Comparison of ENCODE assay signal across 13 cellular contexts in the genomic region with DNA sequence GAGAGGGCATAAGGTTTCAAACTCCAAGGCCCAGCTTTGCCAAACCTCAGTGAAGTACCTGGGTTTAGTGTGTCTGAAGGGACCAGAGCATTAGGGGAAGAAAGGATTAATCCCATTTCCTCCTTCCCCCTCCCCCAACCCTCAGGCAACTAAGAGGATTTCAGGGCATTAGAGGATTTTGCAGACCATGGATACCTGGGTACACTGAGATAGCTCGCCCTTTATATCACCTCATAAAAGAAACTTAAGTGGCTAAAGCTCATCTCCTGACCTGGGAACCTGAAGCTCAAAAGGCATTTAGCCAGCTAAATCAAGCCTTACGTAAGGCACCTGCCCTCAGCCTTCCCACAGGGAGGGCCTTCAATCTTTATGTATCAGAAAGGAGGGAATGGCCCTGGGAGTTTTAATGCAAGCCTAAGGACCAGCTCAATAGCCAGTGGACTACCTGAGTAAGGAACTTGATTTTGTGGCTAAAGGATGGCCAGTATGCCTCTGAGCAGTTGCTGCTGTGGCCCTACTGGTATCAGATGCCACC. TPM values are rescaled to one million over a fixed set of nuclear protein-coding genes. Genes with fewer than 3 reads are reported as not detected.
DNase-seq lines count a peak whose midpoint lies in the region; TF ChIP-seq lines count a peak whose summit lies in the region.
"Had no signal": no experiment of that assay in that cellular context is flagged by ENCODE, and none has a peak within 500 bp of the region (broad histone marks: within the 10 kb centered on the region; RNA-seq: fewer than 3 reads in every experiment).

No MANE protein-coding gene starts in this region.

- TF ChIP-seq CTCF in WERI-Rb-1 (IDR thresholded peaks at IDR 0.05; ENCODE audit: low read depth, low read length) (no peak), mammary epithelial cell (conservative IDR thresholded peaks at IDR 0.05 in 1 of 2, IDR thresholded peaks at IDR 0.05 in 1 of 2; ENCODE audit: extremely low read depth in 1 of 2, insufficient read depth in 1 of 2, low read depth in 1 of 2, low read length in 2 of 2) (no peak), prostate gland (IDR thresholded peaks at IDR 0.05) (no peak)

- dilution Hi-C loops in mammary epithelial cell (cut with HindIII; ENCODE audit: low sequenced_read_pairs): no loop called here

- CTCF ChIA-PET in mammary epithelial cell (lab: Charles Lee; ENCODE audit: low non-redundant PET): no interaction called here

- H3K79me2 ChIP-seq in mammary epithelial cell (ENCODE audit: insufficient read depth, low read length): no peaks in the 10 kb centered on the region

- intact Hi-C loops in posterior vena cava (cut with DNase I) (no loop called here), mammary epithelial cell (cut with micrococcal nuclease) (no loop called here), prostate gland (cut with DNase I) (no loop called here)

- no peaks in the 10 kb centered on the region for H4K20me1 ChIP-seq in mammary epithelial cell (ENCODE audit: insufficient read depth, low read length)
- H4K20me1 ChIP-seq: BLaER1 had no signal

- no peak overlapping the region for H3K9ac ChIP-seq in mammary epithelial cell (ENCODE audit: insufficient read depth, low read length)
- H3K9ac ChIP-seq: BLaER1, GM23248 had no signal

- no peak for TF ChIP-seq POLR2A in prostate gland (IDR thresholded peaks at IDR 0.05)

- H3K4me1 ChIP-seq in mammary epithelial cell (ENCODE audit: insufficient read depth, low read length) (peaks cover 7% of the 10 kb centered on the region), prostate gland (replicated peaks) (no peaks in the 10 kb centered on the region)

- BruUV-seq in mammary epithelial cell (replicated peaks; lab: Mats Ljungman, UMichigan): no TSS peak

- H3K4me2 ChIP-seq in mammary epithelial cell (ENCODE audit: insufficient read depth, low read depth, low read length): no peak overlapping the region
- H3K4me2 ChIP-seq: BLaER1 had no signal

- in situ Hi-C loops in mammary epithelial cell (cut with MboI; ENCODE audit: low sequenced_read_pairs in 2 of 2): no loop called here

- DNase-seq in DMS79 (lab: John Stamatoyannopoulos, UW) (peak; percentile 59), NCI-H524 (lab: John Stamatoyannopoulos, UW) (peak; percentile 77 to 81), WERI-Rb-1 (peak; percentile 88), posterior vena cava (ENCODE audit: low spot score) (peak; percentile 11), A172 (ENCODE audit: low spot score) (no peak), dermis blood vessel endothelial cell (no peak), mammary epithelial cell (no peak), prostate gland (ENCODE audit: low spot score) (no peak)
- DNase-seq: DMS 273 treated with DMSO at 0.1 percent for 48 hours, EL, GM23248, H7 had no signal

- 95% methylated on average over 2 of the region's 2 CpGs for WGBS in mammary epithelial cell (ENCODE audit: low coverage, missing lambda C conversion rate)
- WGBS in prostate gland: 83% methylated on average over 2 of the region's 2 CpGs

- H3K4me3 ChIP-seq in WERI-Rb-1 (ENCODE audit: low read depth, low read length) (no peak overlapping the region), mammary epithelial cell (replicated peaks in 1 of 3; ENCODE audit: insufficient read depth in 1 of 3, low read depth in 2 of 3, low read length in 3 of 3) (no peak overlapping the region), prostate gland (no peak overlapping the region)
- H3K4me3 ChIP-seq: BLaER1, GM23248 had no signal

- H3K36me3 ChIP-seq in WERI-Rb-1 (no peaks in the 10 kb centered on the region), mammary epithelial cell (ENCODE audit: insufficient read depth, low read length) (no peaks in the 10 kb centered on the region), prostate gland (no peaks in the 10 kb centered on the region)

- H2AFZ ChIP-seq in mammary epithelial cell (ENCODE audit: low read depth, low read length): no peak overlapping the region
- H2AFZ ChIP-seq: GM23248 had no signal

- H3K9me3 ChIP-seq in WERI-Rb-1 (ENCODE audit: severe bottlenecking) (peaks cover 25% of the 10 kb centered on the region), mammary epithelial cell (replicated peaks; ENCODE audit: insufficient read depth, low read length) (peaks cover 7% of the 10 kb centered on the region), prostate gland (no peaks in the 10 kb centered on the region)

- H3K27me3 ChIP-seq in WERI-Rb-1 (ENCODE audit: insufficient read depth, low read depth, severe bottlenecking): no peaks in the 10 kb centered on the region
- H3K27me3 ChIP-seq in mammary epithelial cell (ENCODE audit: insufficient read depth, low read length): no peaks in the 10 kb centered on the region
- H3K27me3 ChIP-seq in prostate gland (replicated peaks; ENCODE audit: insufficient read depth): no peaks in the 10 kb centered on the region
- H3K27me3 ChIP-seq: BLaER1 had no signal

- H3K27ac ChIP-seq in WERI-Rb-1 (no peak overlapping the region), mammary epithelial cell (ENCODE audit: insufficient read depth, low read depth, low read length) (no peak overlapping the region), prostate gland (no peak overlapping the region)
- H3K27ac ChIP-seq: BLaER1, GM23248 had no signal

RNA-seq across cellular contexts. Expression of a gene that starts 26.4 kb away (rescaled TPM):
- total RNA-seq in posterior vena cava (10 to 100 TPM; 16.7 to 18.2 TPM), dermis blood vessel endothelial cell (21.3 and 22.0 TPM in 2 replicates), mammary epithelial cell (10 to 100 TPM; 16.5 to 23.5 TPM), prostate gland (10 to 100 TPM; 19.8 to 23.9 TPM)
- 31.7 and 44.5 TPM in 2 replicates for total RNA-seq in A172 (2014; rRNA removed; shearing (Covaris generic))
- polyA plus RNA-seq in mammary epithelial cell: 19.3 TPM
- not detected for polyA minus RNA-seq in mammary epithelial cell

RNA-seq across cellular contexts. Expression of a gene that starts 32.6 kb away (rescaled TPM):
- total RNA-seq in posterior vena cava (1 to 10 TPM; 6.9 to 7.3 TPM), dermis blood vessel endothelial cell (15.1 and 16.2 TPM in 2 replicates), mammary epithelial cell (10 to 100 TPM; 13.8 to 16.0 TPM), prostate gland (10 to 100 TPM; 10.3 to 15.1 TPM)
- total RNA-seq in A172 (2014; rRNA removed; shearing (Covaris generic)): 37.8 and 40.1 TPM in 2 replicates
- polyA plus RNA-seq in mammary epithelial cell: 13.7 TPM
- polyA minus RNA-seq in mammary epithelial cell: 2.2 TPM

RNA-seq across cellular contexts. Expression of a gene that starts 32.8 kb away (rescaled TPM):
- 10 to 100 TPM; 27.9 to 29.8 TPM for total RNA-seq in posterior vena cava
- 19.2 and 23.0 TPM in 2 replicates for total RNA-seq in A172 (2014; rRNA removed; shearing (Covaris generic))
- total RNA-seq in dermis blood vessel endothelial cell: 27.5 and 31.0 TPM in 2 replicates
- total RNA-seq in mammary epithelial cell: 10 to 100 TPM; 12.0 to 14.9 TPM
- 5.6 TPM for polyA plus RNA-seq in mammary epithelial cell
- polyA minus RNA-seq in mammary epithelial cell: 0.98 TPM
- 10 to 100 TPM; 19.4 to 52.6 TPM for total RNA-seq in prostate gland

Comparison
In these comparisons a context has a peak if more than half of its experiments do, and no peak if none do; other contexts are left out.
1. DNase-seq: peak in DMS79 (single experiment), NCI-H524 (2 of 2), WERI-Rb-1 (single experiment) and posterior vena cava (single experiment); none in A172 (single experiment), dermis blood vessel endothelial cell (single experiment), mammary epithelial cell (single experiment) and prostate gland (single experiment).